Comparison of ENCODE assay signal across 9 cellular contexts in genomic region chr7:14457567-14458453, GRCh38.
DNase-seq lines count a peak whose midpoint lies in the region; ATAC-seq, FAIRE-seq and TF ChIP-seq lines count a peak whose summit lies in the region.
"Had no signal": no experiment of that assay in that cellular context is flagged by ENCODE, and none has a peak within 500 bp of the region (broad histone marks: within the 10 kb centered on the region; RNA-seq: fewer than 3 reads in every experiment).

No MANE protein-coding gene starts in this region.

- H3K9me3 Mint-ChIP-seq in activated T-helper 2 cell treated with anti-CD3 and anti-CD28 coated beads, Interferon-gamma antibody, Interleukin-2, Interleukin-4, amounts not matched to agents 10 μg/mL and 5 μg/mL and 100 μg/mL, durations not matched to agents 14 hours and 24 hours and 36 hours = no peaks in the 10 kb centered on the region
- H3K9me3 Mint-ChIP-seq: IgD-negative memory B cell had no signal

- peak overlapping the region; percentile 44 for H3K4me3 ChIP-seq in OCI-LY1 (ENCODE audit: low read depth, low read length, poor library complexity, severe bottlenecking)

- H3K27ac Mint-ChIP-seq in activated T-helper 2 cell treated with anti-CD3 and anti-CD28 coated beads, Interferon-gamma antibody, Interleukin-2, Interleukin-4, amounts not matched to agents 10 μg/mL and 5 μg/mL and 100 μg/mL, durations not matched to agents 14 hours and 24 hours and 36 hours = no peak overlapping the region
- H3K27ac Mint-ChIP-seq: IgD-negative memory B cell had no signal

- H3K36me3 Mint-ChIP-seq in activated T-helper 2 cell treated with anti-CD3 and anti-CD28 coated beads, Interferon-gamma antibody, Interleukin-2, Interleukin-4, amounts not matched to agents 10 μg/mL and 5 μg/mL and 100 μg/mL, durations not matched to agents 14 hours and 24 hours and 36 hours (ENCODE audit: low read depth) = no peaks in the 10 kb centered on the region
- H3K36me3 Mint-ChIP-seq: IgD-negative memory B cell had no signal

- DNase-seq in C1 segment of cervical spinal cord (lab: John Stamatoyannopoulos, UW) (peak in 10 of 14 donors; percentile 1 to 75 (median 22)), GM19239 (ENCODE audit: insufficient read length, low spot score) (peak; percentile 3), KG1 (lab: John Stamatoyannopoulos, UW) (peak; percentile 51), frontal cortex (ENCODE audit: low spot score in 2 of 2) (peak; percentile 5 to 31), non-pigmented ciliary epithelial cell (ENCODE audit: low read depth) (peak; percentile 53)
- peak; percentile 10 for DNase-seq in activated T-helper 2 cell treated with anti-CD3 and anti-CD28 coated beads, Interferon-gamma antibody, Interleukin-2, Interleukin-4, amounts not matched to agents 10 μg/mL and 5 μg/mL and 100 μg/mL, durations not matched to agents 14 hours and 24 hours and 36 hours (ENCODE audit: low spot score)

- intact Hi-C loops in activated T-helper 2 cell treated with anti-CD3 and anti-CD28 coated beads, Interferon-gamma antibody, Interleukin-2, Interleukin-4, amounts not matched to agents 10 μg/mL and 5 μg/mL and 100 μg/mL, durations not matched to agents 14 hours and 24 hours and 36 hours (cut with micrococcal nuclease) = loop anchor here (2.0 to 5.0 kb wide), 2 partner anchors 931 to 1177 kb away; no protein-coding TSS in a partner anchor

- no peak for ATAC-seq in HG03108 (IDR thresholded peaks at IDR 0.05; ENCODE audit: unreplicated experiment)

- H4K20me1 ChIP-seq in OCI-LY1 (ENCODE audit: insufficient read depth, low read length) = no peaks in the 10 kb centered on the region

- H3K36me3 ChIP-seq in OCI-LY1 (ENCODE audit: insufficient read depth, low read length) = no peaks in the 10 kb centered on the region

- peak overlapping the region; percentile 85; the same call in 1 of the 2 replicates for H2AFZ ChIP-seq in OCI-LY1 (ENCODE audit: low read length)

- H3K4me2 ChIP-seq in OCI-LY1 (ENCODE audit: low read length) = peak overlapping the region; percentile 64

- H3K9ac ChIP-seq in OCI-LY1 (ENCODE audit: low read length) = peak overlapping the region; percentile 12; the same call in 1 of the 2 replicates

- no peak overlapping the region for H3K27ac ChIP-seq in OCI-LY1 (ENCODE audit: low read depth, low read length, poor library complexity, severe bottlenecking)

- no peaks in the 10 kb centered on the region for H3K9me2 ChIP-seq in OCI-LY1 (ENCODE audit: low read depth, low read length)

- H3K9me3 ChIP-seq in OCI-LY1 (ENCODE audit: low read length) = no peaks in the 10 kb centered on the region

- no peaks in the 10 kb centered on the region for H3K27me3 Mint-ChIP-seq in activated T-helper 2 cell treated with anti-CD3 and anti-CD28 coated beads, Interferon-gamma antibody, Interleukin-2, Interleukin-4, amounts not matched to agents 10 μg/mL and 5 μg/mL and 100 μg/mL, durations not matched to agents 14 hours and 24 hours and 36 hours (ENCODE audit: low read depth)
- H3K27me3 Mint-ChIP-seq: IgD-negative memory B cell had no signal

- H3K79me2 ChIP-seq in OCI-LY1 (ENCODE audit: insufficient read depth, low read length) = no peaks in the 10 kb centered on the region

- no peaks in the 10 kb centered on the region for H3K4me1 Mint-ChIP-seq in activated T-helper 2 cell treated with anti-CD3 and anti-CD28 coated beads, Interferon-gamma antibody, Interleukin-2, Interleukin-4, amounts not matched to agents 10 μg/mL and 5 μg/mL and 100 μg/mL, durations not matched to agents 14 hours and 24 hours and 36 hours (ENCODE audit: low read depth)
- H3K4me1 Mint-ChIP-seq: IgD-negative memory B cell had no signal

- peak; percentile 98 for TF ChIP-seq CTCF in OCI-LY1 (IDR thresholded peaks at IDR 0.05; ENCODE audit: low read length)

- H3F3A ChIP-seq in OCI-LY1 (ENCODE audit: insufficient read depth, low read length) = no peaks in the 10 kb centered on the region

- H3K4me3 Mint-ChIP-seq in activated T-helper 2 cell treated with anti-CD3 and anti-CD28 coated beads, Interferon-gamma antibody, Interleukin-2, Interleukin-4, amounts not matched to agents 10 μg/mL and 5 μg/mL and 100 μg/mL, durations not matched to agents 14 hours and 24 hours and 36 hours (ENCODE audit: low read depth) = no peak overlapping the region
- H3K4me3 Mint-ChIP-seq: IgD-negative memory B cell had no signal

- no peaks in the 10 kb centered on the region for H3K27me3 ChIP-seq in OCI-LY1 (ENCODE audit: insufficient read depth, low read length)

- peaks cover 5% of the 10 kb centered on the region for H3K4me1 ChIP-seq in OCI-LY1 (ENCODE audit: insufficient read depth, low read length, severe bottlenecking)

- no peak for FAIRE-seq in GM19239 (lab: Jason Lieb, UNC)
- peak; percentile 92 for FAIRE-seq in frontal cortex (lab: Jason Lieb, UNC)

Comparison
In these comparisons a context has a peak if more than half of its experiments do, and no peak if none do; other contexts are left out.
1. DNase-seq: peak in every context shown above with its lines; median percentile 53 in non-pigmented ciliary epithelial cell; 51 in KG1; 22 in C1 segment of cervical spinal cord; 18 in frontal cortex; 10 in activated T-helper 2 cell treated with anti-CD3 and anti-CD28 coated beads, Interferon-gamma antibody, Interleukin-2, Interleukin-4, amounts not matched to agents 10 μg/mL and 5 μg/mL and 100 μg/mL, durations not matched to agents 14 hours and 24 hours and 36 hours; 3 in GM19239.